8 cellular contexts compared by ENCODE assay signal in the genomic region with DNA sequence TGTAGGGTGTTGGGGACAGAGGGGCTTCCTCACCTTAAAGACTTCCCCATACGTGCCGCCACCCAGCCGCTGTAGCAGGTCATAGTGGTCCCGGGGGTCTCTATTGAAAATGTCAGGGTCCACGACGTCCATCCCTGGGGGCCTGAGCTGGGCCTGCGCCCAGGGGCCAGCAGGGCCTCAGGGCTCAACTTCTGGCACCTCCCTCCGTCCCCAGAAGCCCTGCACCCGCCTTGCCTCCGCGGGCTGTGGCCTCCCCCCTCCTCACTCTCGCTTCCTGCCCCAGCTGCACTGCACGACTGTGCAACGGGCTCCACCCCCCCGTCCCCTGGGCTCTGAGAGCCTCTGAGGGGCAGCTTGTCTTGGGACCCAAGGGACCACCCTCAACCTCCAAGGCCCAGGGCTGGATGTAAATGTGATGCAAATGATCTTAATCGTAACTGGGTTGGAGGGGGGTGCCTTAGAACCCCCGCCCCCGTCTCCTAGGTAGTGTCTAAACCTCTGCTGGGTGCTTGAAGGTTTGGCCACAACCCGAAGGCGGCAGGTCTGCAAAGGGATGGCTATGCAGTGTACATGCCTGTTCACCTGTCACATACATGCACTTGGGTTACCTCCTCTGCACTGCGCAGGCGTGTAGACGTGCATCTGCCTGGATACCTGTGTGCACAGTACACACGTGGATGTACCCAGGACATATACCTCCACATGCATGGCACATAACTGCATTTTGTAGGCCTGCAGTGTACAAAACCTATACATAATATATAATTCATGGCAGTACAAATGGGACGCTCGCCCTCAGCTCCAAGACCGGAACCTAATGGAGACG. TPM values are rescaled to one million over a fixed set of nuclear protein-coding genes. Genes with fewer than 3 reads are reported as not detected.
A peak's percentile ranks its signal among the peaks of the same experiment; 100 is the strongest.
DNase-seq lines count a peak whose midpoint lies in the region; ATAC-seq, FAIRE-seq and TF ChIP-seq lines count a peak whose summit lies in the region.

A gene (minus strand): TSS at position 190 of the 826 bp plus-strand sequence. CDS start 58 bp downstream, at position 132.

- peaks cover 13 to 33% of the 10 kb centered on the region in 2 experiments; a peak in 4 of 5 replicates for H3K4me1 ChIP-seq in K562 (replicated peaks in 1 of 2; ENCODE audit: control insufficient read depth in 2 of 2, insufficient read depth in 2 of 2, low read length in 2 of 2)

- FAIRE-seq in K562 (lab: Jason Lieb, UNC) = peak; percentile 67

- H3K9me1 ChIP-seq in K562 (ENCODE audit: control insufficient read depth, insufficient read depth, low read length) = no peaks in the 10 kb centered on the region

- H4K20me1 ChIP-seq in K562 (replicated peaks; ENCODE audit: control insufficient read depth, insufficient read depth, low read length) = 0 out of 2 replicates have a peak, but pooled peaks cover 4% of the 10 kb centered on the region

- POLR2A ChIA-PET in K562 (lab: Yijun Ruan, JAX) = interaction anchor here (0.8 to 1.6 kb wide), 7 partner anchors 10 to 476 kb away, joined by 3 to 8 read pairs (median 4); a partner anchor contains a TSS

- TF ChIP-seq RAD21 in K562 (CRISPR knock-in tag; conservative IDR thresholded peaks at IDR 0.05 in 1 of 2, IDR thresholded peaks at IDR 0.05 in 1 of 2) = no peak

- H3K27me3 ChIP-seq in K562 (ENCODE audit: control insufficient read depth in 2 of 2, insufficient read depth in 2 of 2, low read length in 2 of 2) = no peaks in the 10 kb centered on the region
- H3K27me3 ChIP-seq in layer of hippocampus (ENCODE audit: control insufficient read depth, insufficient read depth, low read length) = no peaks in the 10 kb centered on the region

- H3K4me2 ChIP-seq in K562 (ENCODE audit: insufficient read depth, low read length) = peak within 1 kb of the TSS; percentile 91

- 72% methylated on average over 28 of the region's 28 CpGs for WGBS in K562 (ENCODE audit: insufficient coverage, low coverage, missing lambda C conversion rate)

- intact Hi-C loops in K562 (cut with micrococcal nuclease) (loop anchor here (2.0 to 5.0 kb wide), 2 partner anchors 61 to 73 kb away; no protein-coding TSS in a partner anchor), posterior vena cava (cut with DNase I) (no loop called here)

- no peak for TF ChIP-seq EP300 in K562 (IDR thresholded peaks at IDR 0.05; ENCODE audit: low read length)

- CTCF ChIA-PET in K562 (lab: Yijun Ruan, JAX; ENCODE audit: low intra/inter-chr PET ratio) = no interaction called here

- DNase-seq in T-helper 2 cell = peak; percentile 40 to 90 (median 44)
- peak in 2 of 4 experiments; percentile 14 to 34 for DNase-seq in K562 (ENCODE audit: extremely low read depth in 1 of 4, low spot score in 3 of 4)
- peak; percentile 57 to 70 for DNase-seq in stimulated activated CD4-positive, alpha-beta T cell treated with anti-CD3 and anti-CD28 coated beads, Interleukin-4, amount 100 ng/mL, for 4 hours
- DNase-seq in posterior vena cava (ENCODE audit: low spot score) = no peak

- peak within 1 kb of the TSS; percentile 93 for H2AFZ ChIP-seq in K562 (ENCODE audit: low read depth, low read length)

- H3K36me3 ChIP-seq in K562 (ENCODE audit: control insufficient read depth, insufficient read depth, low read length) = peaks cover 35% of the 10 kb centered on the region

- in situ Hi-C loops in K562 (cut with MboI) = loop anchor here (10.0 kb wide), 1 partner anchor 383 kb away; no protein-coding TSS in a partner anchor

- H3K9me3 ChIP-seq in K562 (replicated peaks; ENCODE audit: control insufficient read depth, insufficient read depth, low read depth, low read length) = no peaks in the 10 kb centered on the region

- TSS peak; percentile 96 for BruUV-seq in K562 (replicated peaks; lab: Mats Ljungman, UMichigan)

- peaks cover 34% of the 10 kb centered on the region for H3K79me2 ChIP-seq in K562 (ENCODE audit: control insufficient read depth, insufficient read depth, low read length)

- H3K4me3 ChIP-seq in K562 = peak within 1 kb of the TSS; percentile 93

- TF ChIP-seq CTCF in C4-2B (conservative IDR thresholded peaks at IDR 0.05) = no peak
- no peak for TF ChIP-seq CTCF in K562 (IDR thresholded peaks at IDR 0.05 in 2 of 3, conservative IDR thresholded peaks at IDR 0.05 in 1 of 3; ENCODE audit: insufficient read depth in 2 of 3, low read depth in 1 of 3, low read length in 3 of 3)

- ATAC-seq in GM19452 (IDR thresholded peaks at IDR 0.05; ENCODE audit: unreplicated experiment) (peak; percentile 61), HG03571 (IDR thresholded peaks at IDR 0.05; ENCODE audit: unreplicated experiment) (peak; percentile 53), K562 (peak; percentile 17)

- H3K9ac ChIP-seq in K562 (ENCODE audit: insufficient read depth in 1 of 2, low read depth in 2 of 2, low read length in 2 of 2) = peak within 1 kb of the TSS; percentile 73 to 95

- H3K27ac ChIP-seq in C4-2B (peak within 1 kb of the TSS; percentile 93), K562 (ENCODE audit: extremely low read depth, low read depth, low read length) (peak within 1 kb of the TSS; percentile 82), layer of hippocampus (ENCODE audit: low read depth, low read length) (peak within 1 kb of the TSS; percentile 76)

- no peak for TF ChIP-seq POLR2A in K562 (conservative IDR thresholded peaks at IDR 0.05)

TF ChIP-seq in K562, 482 proteins besides CTCF, POLR2A, EP300 and RAD21 (continues in another document):
- TF ChIP-seq, protein P1, sequence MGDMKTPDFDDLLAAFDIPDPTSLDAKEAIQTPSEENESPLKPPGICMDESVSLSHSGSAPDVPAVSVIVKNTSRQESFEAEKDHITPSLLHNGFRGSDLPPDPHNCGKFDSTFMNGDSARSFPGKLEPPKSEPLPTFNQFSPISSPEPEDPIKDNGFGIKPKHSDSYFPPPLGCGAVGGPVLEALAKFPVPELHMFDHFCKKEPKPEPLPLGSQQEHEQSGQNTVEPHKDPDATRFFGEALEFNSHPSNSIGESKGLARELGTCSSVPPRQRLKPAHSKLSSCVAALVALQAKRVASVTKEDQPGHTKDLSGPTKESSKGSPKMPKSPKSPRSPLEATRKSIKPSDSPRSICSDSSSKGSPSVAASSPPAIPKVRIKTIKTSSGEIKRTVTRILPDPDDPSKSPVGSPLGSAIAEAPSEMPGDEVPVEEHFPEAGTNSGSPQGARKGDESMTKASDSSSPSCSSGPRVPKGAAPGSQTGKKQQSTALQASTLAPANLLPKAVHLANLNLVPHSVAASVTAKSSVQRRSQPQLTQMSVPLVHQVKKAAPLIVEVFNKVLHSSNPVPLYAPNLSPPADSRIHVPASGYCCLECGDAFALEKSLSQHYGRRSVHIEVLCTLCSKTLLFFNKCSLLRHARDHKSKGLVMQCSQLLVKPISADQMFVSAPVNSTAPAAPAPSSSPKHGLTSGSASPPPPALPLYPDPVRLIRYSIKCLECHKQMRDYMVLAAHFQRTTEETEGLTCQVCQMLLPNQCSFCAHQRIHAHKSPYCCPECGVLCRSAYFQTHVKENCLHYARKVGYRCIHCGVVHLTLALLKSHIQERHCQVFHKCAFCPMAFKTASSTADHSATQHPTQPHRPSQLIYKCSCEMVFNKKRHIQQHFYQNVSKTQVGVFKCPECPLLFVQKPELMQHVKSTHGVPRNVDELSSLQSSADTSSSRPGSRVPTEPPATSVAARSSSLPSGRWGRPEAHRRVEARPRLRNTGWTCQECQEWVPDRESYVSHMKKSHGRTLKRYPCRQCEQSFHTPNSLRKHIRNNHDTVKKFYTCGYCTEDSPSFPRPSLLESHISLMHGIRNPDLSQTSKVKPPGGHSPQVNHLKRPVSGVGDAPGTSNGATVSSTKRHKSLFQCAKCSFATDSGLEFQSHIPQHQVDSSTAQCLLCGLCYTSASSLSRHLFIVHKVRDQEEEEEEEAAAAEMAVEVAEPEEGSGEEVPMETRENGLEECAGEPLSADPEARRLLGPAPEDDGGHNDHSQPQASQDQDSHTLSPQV (IDR thresholded peaks at IDR 0.05) = 0 out of 2 replicates have a peak, but pooled peaks have one; percentile 33
- TF ChIP-seq POLR2G (IDR thresholded peaks at IDR 0.05; ENCODE audit: low read depth, low read length) (no peak), STAG1 (CRISPR knock-in tag; IDR thresholded peaks at IDR 0.05; ENCODE audit: borderline replicate concordance) (0 out of 2 replicates have a peak, but pooled peaks have one; percentile 5), TCF7 (IDR thresholded peaks at IDR 0.05; ENCODE audit: borderline replicate concordance) (no peak), CEBPG (CRISPR knock-in tag; IDR thresholded peaks at IDR 0.05) (no peak), CEBPG (tag; conservative IDR thresholded peaks at IDR 0.05 in 1 of 2, IDR thresholded peaks at IDR 0.05 in 1 of 2) (no peak)
- TF ChIP-seq, protein P2, sequence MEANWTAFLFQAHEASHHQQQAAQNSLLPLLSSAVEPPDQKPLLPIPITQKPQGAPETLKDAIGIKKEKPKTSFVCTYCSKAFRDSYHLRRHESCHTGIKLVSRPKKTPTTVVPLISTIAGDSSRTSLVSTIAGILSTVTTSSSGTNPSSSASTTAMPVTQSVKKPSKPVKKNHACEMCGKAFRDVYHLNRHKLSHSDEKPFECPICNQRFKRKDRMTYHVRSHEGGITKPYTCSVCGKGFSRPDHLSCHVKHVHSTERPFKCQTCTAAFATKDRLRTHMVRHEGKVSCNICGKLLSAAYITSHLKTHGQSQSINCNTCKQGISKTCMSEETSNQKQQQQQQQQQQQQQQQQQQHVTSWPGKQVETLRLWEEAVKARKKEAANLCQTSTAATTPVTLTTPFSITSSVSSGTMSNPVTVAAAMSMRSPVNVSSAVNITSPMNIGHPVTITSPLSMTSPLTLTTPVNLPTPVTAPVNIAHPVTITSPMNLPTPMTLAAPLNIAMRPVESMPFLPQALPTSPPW (CRISPR knock-in tag; IDR thresholded peaks at IDR 0.05) = peak; percentile 39

RNA-seq across cellular contexts. Expression of the gene that starts here (rescaled TPM):
- total RNA-seq in K562 (2011; cell fraction: chromatin; rRNA removed; ENCODE audit: low replicate concordance) = 1.7 and 3.2 TPM in 2 replicates
- total RNA-seq in K562 (2011; cell fraction: nucleolus; rRNA removed) = 0.83 and 1.8 TPM in 2 replicates
- 0.92 and 2.5 TPM in 2 replicates for total RNA-seq in K562 (2011; cell fraction: nucleoplasm; rRNA removed)
- 0.65 TPM in 1 of 2 replicates, not detected in the other for total RNA-seq in K562 (2014; rRNA removed)
- total RNA-seq in K562 (2014; rRNA removed; fragmentation: Illumina TruSeq; extraction: Trizol) = 0.47 TPM in 1 of 2 replicates, not detected in the other
- 0.14 and 0.38 TPM in 2 replicates for total RNA-seq in K562 (2015; rRNA removed; fragmentation: Illumina TruSeq; extraction: Trizol)
- 3.0 and 3.2 TPM in 2 replicates for total RNA-seq in K562 (2021)
- 0.39 and 0.81 TPM in 2 replicates for polyA plus RNA-seq in K562 (2011; rRNA removed)
- polyA plus RNA-seq in K562 (2011; cell fraction: cytosol; rRNA removed) = 0.50 and 0.69 TPM in 2 replicates
- 2.9 and 4.0 TPM in 2 replicates for polyA plus RNA-seq in K562 (2011; cell fraction: nucleus; rRNA removed)
- 0.57 and 1.1 TPM in 2 replicates for polyA plus RNA-seq in K562 (2012)
- 0.31 and 0.61 TPM in 2 replicates for polyA plus RNA-seq in K562 (2014; fragmentation: Illumina TruSeq; extraction: Trizol)
- 1 to 10 TPM in 1 of 2 experiments, under 1 TPM in 1; 0.99 to 1.4 TPM for polyA plus RNA-seq in K562 (2014; fragmentation: Nextera tagmentation; extraction: Ambion mirVana)
- 0.50 and 0.99 TPM in 2 replicates for polyA plus RNA-seq in K562 (2014; rRNA removed)
- polyA minus RNA-seq in K562 (2011; rRNA and poly(A)+ RNA removed) = 0.27 and 0.91 TPM in 2 replicates
- polyA minus RNA-seq in K562 (2011; cell fraction: cytosol; rRNA and poly(A)+ RNA removed) = not detected in 2 replicates
- 0.56 and 2.3 TPM in 2 replicates for polyA minus RNA-seq in K562 (2011; cell fraction: nucleus; rRNA and poly(A)+ RNA removed)
- total RNA-seq in posterior vena cava = 1 to 10 TPM; 2.7 to 5.5 TPM
